In the genomic region with DNA sequence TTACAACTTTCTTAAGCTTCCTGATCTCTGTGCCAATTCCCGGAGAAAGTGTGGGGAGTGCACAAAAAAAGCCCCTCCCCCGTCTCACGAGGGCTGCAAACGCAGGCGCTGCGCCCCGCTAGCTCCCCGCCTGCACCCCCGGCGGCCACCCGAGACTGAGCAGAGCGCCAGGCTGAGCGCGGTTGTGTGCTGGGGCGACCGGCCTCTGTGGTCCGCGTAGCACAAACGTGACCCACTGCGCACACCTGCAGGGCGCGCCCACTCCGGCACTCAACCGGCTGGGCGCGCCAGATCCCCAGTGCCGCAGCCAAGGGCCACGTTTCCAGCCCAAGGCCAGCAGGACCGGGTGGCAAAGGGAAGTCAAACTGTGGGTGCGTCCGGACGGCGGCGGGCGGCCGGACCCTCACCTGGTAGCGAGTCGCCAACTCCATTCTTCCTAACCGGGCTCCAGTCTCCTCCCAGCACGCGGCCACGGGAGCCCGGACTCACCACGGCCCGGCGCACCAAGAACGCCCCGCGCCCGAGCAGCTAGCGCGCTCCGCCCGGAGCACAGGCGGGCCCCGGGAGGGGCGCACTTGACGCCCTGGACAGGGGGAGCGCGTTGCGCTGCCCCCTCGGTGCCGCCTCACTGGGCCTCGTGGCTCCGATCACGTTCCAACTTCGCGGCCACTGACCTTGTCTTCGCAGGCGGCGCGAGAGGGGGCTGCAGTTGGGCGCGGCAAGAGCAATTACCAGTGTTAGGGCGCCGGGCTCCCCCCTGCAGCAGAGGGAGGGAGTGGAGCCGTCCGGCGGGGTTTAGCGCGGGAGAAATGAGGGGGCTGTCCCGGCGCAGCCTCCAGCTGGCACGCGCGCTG, we compare ENCODE assay signal across 7 cellular contexts. TPM values are rescaled to one million over a fixed set of nuclear protein-coding genes. Genes with fewer than 3 reads are reported as not detected.
DNase-seq lines count a peak whose midpoint lies in the region; ATAC-seq and TF ChIP-seq lines count a peak whose summit lies in the region.

A gene with protein sequence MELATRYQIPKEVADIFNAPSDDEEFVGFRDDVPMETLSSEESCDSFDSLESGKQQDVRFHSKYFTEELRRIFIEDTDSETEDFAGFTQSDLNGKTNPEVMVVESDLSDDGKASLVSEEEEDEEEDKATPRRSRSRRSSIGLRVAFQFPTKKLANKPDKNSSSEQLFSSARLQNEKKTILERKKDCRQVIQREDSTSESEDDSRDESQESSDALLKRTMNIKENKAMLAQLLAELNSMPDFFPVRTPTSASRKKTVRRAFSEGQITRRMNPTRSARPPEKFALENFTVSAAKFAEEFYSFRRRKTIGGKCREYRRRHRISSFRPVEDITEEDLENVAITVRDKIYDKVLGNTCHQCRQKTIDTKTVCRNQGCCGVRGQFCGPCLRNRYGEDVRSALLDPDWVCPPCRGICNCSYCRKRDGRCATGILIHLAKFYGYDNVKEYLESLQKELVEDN (minus strand): TSS at position 526 of the 854 bp plus-strand sequence. CDS start 95 bp downstream, at position 431.

- H3K36me3 ChIP-seq in brain microvascular endothelial cell (replicated peaks), result no peaks in the 10 kb centered on the region
- no peaks in the 10 kb centered on the region for H3K36me3 ChIP-seq in skeletal muscle tissue (ENCODE audit: control insufficient read depth in 3 of 3, insufficient read depth in 3 of 3, low read length in 3 of 3)

- TF ChIP-seq CTCF in brain microvascular endothelial cell (IDR thresholded peaks at IDR 0.05; ENCODE audit: low read depth, low read length, missing control alignments), result no peak

- H3K9ac ChIP-seq in skeletal muscle tissue (ENCODE audit: low read depth in 1 of 3, low read length in 3 of 3), result peak within 1 kb of the TSS; percentile 69 to 86 (median 71)

- H3K9me3 ChIP-seq in iPS-18c (ENCODE audit: control insufficient read depth, insufficient read depth, low read length) (no peaks in the 10 kb centered on the region), skeletal muscle tissue (ENCODE audit: control insufficient read depth in 3 of 3, low read length in 3 of 3) (no peaks in the 10 kb centered on the region)

- H3K27me3 ChIP-seq in brain microvascular endothelial cell (replicated peaks) (no peaks in the 10 kb centered on the region), skeletal muscle tissue (ENCODE audit: control insufficient read depth in 3 of 3, insufficient read depth in 3 of 3, low read length in 3 of 3) (no peaks in the 10 kb centered on the region)

- H3K4me3 ChIP-seq in brain microvascular endothelial cell (ENCODE audit: low read depth, low read length) (peak within 1 kb of the TSS; percentile 80), iPS-18c (ENCODE audit: insufficient read depth, low read depth, low read length) (peak within 1 kb of the TSS; percentile 74), skeletal muscle tissue (ENCODE audit: low read length in 3 of 3) (peak within 1 kb of the TSS; percentile 77 to 86 (median 80))

- H3K27ac ChIP-seq in brain microvascular endothelial cell, result peak within 1 kb of the TSS; percentile 87
- peak within 1 kb of the TSS; percentile 82 for H3K27ac ChIP-seq in skeletal muscle tissue (ENCODE audit: low read depth, low read length)

- H3K4me1 ChIP-seq in skeletal muscle tissue (ENCODE audit: control insufficient read depth in 3 of 3, insufficient read depth in 3 of 3, low read length in 3 of 3), result peaks cover 0 to 11% (median 5%) of the 10 kb centered on the region in 3 donors

- ATAC-seq in GM18499 (IDR thresholded peaks at IDR 0.05; ENCODE audit: insufficient read depth, unreplicated experiment) (peak; percentile 49), HG02798 (IDR thresholded peaks at IDR 0.05; ENCODE audit: poor library complexity, unreplicated experiment) (peak; percentile 90)

- in situ Hi-C loops in brain microvascular endothelial cell (cut with HindIII; ENCODE audit: low pct_ligation_motif_present, low sequenced_read_pairs), result no loop called here

- DNase-seq in NCI-H128 (lab: John Stamatoyannopoulos, UW; ENCODE audit: unreplicated experiment) (peak; percentile 40), T-helper 9 cell (peak; percentile 1), brain microvascular endothelial cell (peak; percentile 54)

RNA-seq across cellular contexts. Expression of the gene that starts here (rescaled TPM):
- total RNA-seq in skeletal muscle tissue, result 19.8 TPM

Comparison
In these comparisons a context has a peak if more than half of its experiments do, and no peak if none do; other contexts are left out.
1. Peak in every context shown above with its lines: DNase-seq, ATAC-seq, H3K4me3 ChIP-seq and H3K27ac ChIP-seq.
2. DNase-seq: peak in every context shown above with its lines; median percentile 54 in brain microvascular endothelial cell; 40 in NCI-H128; 1 in T-helper 9 cell.